ENCODE assay signal across 13 cellular contexts in the genomic region with DNA sequence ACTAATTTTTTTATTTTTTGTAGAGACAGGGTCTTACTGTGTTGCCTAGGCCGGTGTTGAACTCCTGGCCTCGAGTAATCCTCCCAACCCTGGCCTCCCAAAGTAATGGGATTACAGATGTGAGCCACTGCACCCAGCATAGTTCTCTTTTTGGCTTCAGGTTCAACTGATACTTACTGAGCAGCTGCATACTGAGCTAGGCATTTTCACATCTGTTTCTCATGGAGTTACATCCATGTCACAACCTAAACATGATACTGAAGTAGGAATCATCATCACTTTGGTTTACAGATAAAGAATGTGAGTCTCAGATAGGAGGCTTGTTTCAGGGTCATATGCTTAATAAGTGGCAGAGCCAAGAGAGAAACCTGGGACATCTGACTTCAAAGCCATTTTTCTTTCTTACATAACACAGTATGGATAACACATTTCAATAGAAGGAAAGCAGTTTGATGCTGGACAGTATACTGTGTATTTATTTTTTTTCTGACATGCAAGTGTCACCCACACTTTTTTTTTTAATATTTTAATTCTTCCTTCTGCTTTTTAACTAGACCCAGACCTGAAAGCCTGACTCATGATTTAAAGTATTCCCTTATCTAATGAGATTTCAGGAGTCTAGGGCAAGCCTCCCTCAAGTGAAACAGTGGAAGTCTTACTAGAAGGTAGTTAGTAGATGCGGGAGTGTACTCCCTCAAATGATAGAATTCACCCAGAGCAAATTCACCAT.
DNase-seq lines count a peak whose midpoint lies in the region; ATAC-seq and TF ChIP-seq lines count a peak whose summit lies in the region.
"Had no signal": no experiment of that assay in that cellular context is flagged by ENCODE, and none has a peak within 500 bp of the region (broad histone marks: within the 10 kb centered on the region; RNA-seq: fewer than 3 reads in every experiment).

No MANE protein-coding gene starts in this region.

- H3K4me1 Mint-ChIP-seq in naive B cell = peaks cover 0 to 4% (median 3%) of the 10 kb centered on the region in 3 donors
- H3K4me1 Mint-ChIP-seq in activated CD8-positive, alpha-beta memory T cell treated with anti-CD3 and anti-CD28 coated beads, Interleukin-2, amount 10 ng/mL, durations not matched to agents 7 days and 5 days = peaks cover 3% of the 10 kb centered on the region
- H3K4me1 Mint-ChIP-seq: stimulated activated memory B cell treated with anti-CD40 and anti-IgM and Interleukin-4, amounts not matched to agents 10 μg/mL and 1 μg/mL and 100 μg/mL, for 72 hours had no signal

- no peak overlapping the region for H3K27ac ChIP-seq in esophagus muscularis mucosa (replicated peaks in 1 of 4)
- H3K27ac ChIP-seq: 22Rv1, KMS-11, Peyer's patch had no signal

- H3K27me3 ChIP-seq in esophagus muscularis mucosa = no peaks in the 10 kb centered on the region
- H3K27me3 ChIP-seq: Peyer's patch had no signal

- CTCF ChIA-PET in activated CD8-positive, alpha-beta memory T cell treated with anti-CD3 and anti-CD28 coated beads, Interleukin-2, amount 10 ng/mL, durations not matched to agents 7 days and 5 days (lab: Charles Lee) = interaction anchor here (0.7 to 5.7 kb wide), 35 partner anchors 9 to 1476 kb away, joined by 3 to 52 read pairs (median 4); a partner anchor contains a TSS

- H3K36me3 ChIP-seq in esophagus muscularis mucosa = peaks cover 0 to 4% (median 0%) of the 10 kb centered on the region in 4 donors
- H3K36me3 ChIP-seq: Peyer's patch had no signal

- H3K4me3 ChIP-seq in esophagus muscularis mucosa = no peak overlapping the region
- H3K4me3 ChIP-seq: Peyer's patch had no signal

- peaks cover 0 to 7% (median 5%) of the 10 kb centered on the region in 4 donors for H3K4me1 ChIP-seq in esophagus muscularis mucosa
- H3K4me1 ChIP-seq: Peyer's patch had no signal

- H3K4me3 Mint-ChIP-seq in naive B cell = peak overlapping the region in 1 of 8 donors; percentile 72
- no peak overlapping the region for H3K4me3 Mint-ChIP-seq in activated CD8-positive, alpha-beta memory T cell treated with anti-CD3 and anti-CD28 coated beads, Interleukin-2, amount 10 ng/mL, durations not matched to agents 7 days and 5 days
- H3K4me3 Mint-ChIP-seq: activated CD4-positive, alpha-beta memory T cell treated with anti-CD3 and anti-CD28 coated beads, Interleukin-2, amount 10 ng/mL, durations not matched to agents 7 days and 5 days; stimulated activated memory B cell treated with anti-CD40 and anti-IgM and Interleukin-4, amounts not matched to agents 10 μg/mL and 1 μg/mL and 100 μg/mL, for 72 hours had no signal

- TF ChIP-seq CTCF in esophagus muscularis mucosa (IDR thresholded peaks at IDR 0.05) = no peak

- H3K9me3 Mint-ChIP-seq in naive B cell = peaks cover 0 to 1% (median 0%) of the 10 kb centered on the region in 7 donors
- H3K9me3 Mint-ChIP-seq in activated CD8-positive, alpha-beta memory T cell treated with anti-CD3 and anti-CD28 coated beads, Interleukin-2, amount 10 ng/mL, durations not matched to agents 7 days and 5 days (ENCODE audit: low read depth) = no peaks in the 10 kb centered on the region
- H3K9me3 Mint-ChIP-seq: stimulated activated memory B cell treated with anti-CD40 and anti-IgM and Interleukin-4, amounts not matched to agents 10 μg/mL and 1 μg/mL and 100 μg/mL, for 72 hours had no signal

- no peaks in the 10 kb centered on the region for H3K27me3 Mint-ChIP-seq in naive B cell
- H3K27me3 Mint-ChIP-seq in activated CD8-positive, alpha-beta memory T cell treated with anti-CD3 and anti-CD28 coated beads, Interleukin-2, amount 10 ng/mL, durations not matched to agents 7 days and 5 days = no peaks in the 10 kb centered on the region
- H3K27me3 Mint-ChIP-seq: activated CD4-positive, alpha-beta memory T cell treated with anti-CD3 and anti-CD28 coated beads, Interleukin-2, amount 10 ng/mL, durations not matched to agents 7 days and 5 days; stimulated activated memory B cell treated with anti-CD40 and anti-IgM and Interleukin-4, amounts not matched to agents 10 μg/mL and 1 μg/mL and 100 μg/mL, for 72 hours had no signal

- no peaks in the 10 kb centered on the region for H3K9me3 ChIP-seq in esophagus muscularis mucosa
- H3K9me3 ChIP-seq: Peyer's patch had no signal

- no peak for TF ChIP-seq POLR2A in esophagus muscularis mucosa (IDR thresholded peaks at IDR 0.05; ENCODE audit: low read depth)

- no peak for TF ChIP-seq EP300 in esophagus muscularis mucosa (IDR thresholded peaks at IDR 0.05)

- intact Hi-C loops in esophagus muscularis mucosa (cut with DNase I) = loop anchor here (5.0 kb wide), 4 partner anchors 53 to 1013 kb away; a partner anchor contains a TSS

- 55% methylated on average over 2 of the region's 3 CpGs for WGBS in esophagus muscularis mucosa

- peaks cover 0 to 14% of the 10 kb centered on the region in 2 donors for H3K36me3 Mint-ChIP-seq in naive B cell
- H3K36me3 Mint-ChIP-seq in activated CD8-positive, alpha-beta memory T cell treated with anti-CD3 and anti-CD28 coated beads, Interleukin-2, amount 10 ng/mL, durations not matched to agents 7 days and 5 days = peaks cover 9% of the 10 kb centered on the region

- no peak overlapping the region for H3K27ac Mint-ChIP-seq in naive B cell
- H3K27ac Mint-ChIP-seq in activated CD8-positive, alpha-beta memory T cell treated with anti-CD3 and anti-CD28 coated beads, Interleukin-2, amount 10 ng/mL, durations not matched to agents 7 days and 5 days = no peak overlapping the region
- H3K27ac Mint-ChIP-seq: activated CD4-positive, alpha-beta memory T cell treated with anti-CD3 and anti-CD28 coated beads, Interleukin-2, amount 10 ng/mL, durations not matched to agents 7 days and 5 days; stimulated activated memory B cell treated with anti-CD40 and anti-IgM and Interleukin-4, amounts not matched to agents 10 μg/mL and 1 μg/mL and 100 μg/mL, for 72 hours had no signal

- ATAC-seq in GM21825 (IDR thresholded peaks at IDR 0.05; ENCODE audit: unreplicated experiment) = peak; percentile 37
- ATAC-seq in naive B cell (ENCODE audit: low read depth in 2 of 2) = peak; percentile 12 to 20
- ATAC-seq in activated CD8-positive, alpha-beta memory T cell treated with anti-CD3 and anti-CD28 coated beads, Interleukin-2, amount 10 ng/mL, durations not matched to agents 7 days and 5 days = no peak

- DNase-seq in DMS 273 (lab: John Stamatoyannopoulos, UW; ENCODE audit: unreplicated experiment) = peak; percentile 16
- DNase-seq in DMS 273 treated with DMSO at 0.1 percent for 48 hours (lab: John Stamatoyannopoulos, UW) = no peak
- peak; percentile 2 for DNase-seq in HT-29 (ENCODE audit: low spot score)
- DNase-seq in naive B cell = no peak
- no peak for DNase-seq in activated CD8-positive, alpha-beta memory T cell treated with anti-CD3 and anti-CD28 coated beads, Interleukin-2, amount 10 ng/mL, durations not matched to agents 7 days and 5 days
- DNase-seq in stimulated activated CD4-positive, alpha-beta T cell treated with anti-CD3 and anti-CD28 coated beads, Interleukin-2, amount 100 ng/mL, for 48 hours = no peak
- DNase-seq in esophagus muscularis mucosa (ENCODE audit: extremely low spot score) = no peak

Comparison
In these comparisons a context has a peak if more than half of its experiments do, and no peak if none do; other contexts are left out.
1. DNase-seq: peak in DMS 273 (single experiment) and HT-29 (single experiment); none in DMS 273 treated with DMSO at 0.1 percent for 48 hours (single experiment), naive B cell (single experiment), activated CD8-positive, alpha-beta memory T cell treated with anti-CD3 and anti-CD28 coated beads, Interleukin-2, amount 10 ng/mL, durations not matched to agents 7 days and 5 days (single experiment), stimulated activated CD4-positive, alpha-beta T cell treated with anti-CD3 and anti-CD28 coated beads, Interleukin-2, amount 100 ng/mL, for 48 hours (0 of 2) and esophagus muscularis mucosa (single experiment).